ENCODE assay signal across 15 cellular contexts in the genomic region with DNA sequence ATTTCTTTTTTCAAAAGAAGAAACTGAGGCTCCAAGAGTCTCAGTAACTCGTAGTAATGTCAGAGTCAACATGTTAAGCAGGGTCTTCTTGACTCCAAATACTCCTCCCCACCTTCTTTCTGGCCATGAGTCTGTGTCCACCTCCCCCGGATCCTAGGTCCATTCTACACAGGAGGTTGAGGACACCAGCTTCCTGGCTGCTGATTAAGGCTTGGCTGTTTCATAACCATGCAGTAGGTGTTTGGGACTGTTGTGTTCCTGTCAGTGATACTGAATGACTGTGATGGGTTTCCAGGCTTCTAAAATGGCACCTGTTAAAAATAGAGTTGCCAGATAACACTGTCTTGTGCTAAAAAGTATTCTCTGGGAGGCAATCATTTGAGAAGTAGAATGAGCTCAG. TPM values are rescaled to one million over a fixed set of nuclear protein-coding genes. Genes with fewer than 3 reads are reported as not detected.
DNase-seq lines count a peak whose midpoint lies in the region; ATAC-seq and TF ChIP-seq lines count a peak whose summit lies in the region.
"Had no signal": no experiment of that assay in that cellular context is flagged by ENCODE, and none has a peak within 500 bp of the region (broad histone marks: within the 10 kb centered on the region; RNA-seq: fewer than 3 reads in every experiment).

No MANE protein-coding gene starts in this region.

- peaks cover 16% of the 10 kb centered on the region for H3K36me3 Mint-ChIP-seq in endothelial cell (ENCODE audit: low read depth, unreplicated experiment)

- H3K4me3 ChIP-seq in psoas muscle = peak overlapping the region; percentile 73
- H3K4me3 ChIP-seq: GM12878 had no signal

- peak; percentile 78 for ATAC-seq in left ventricle myocardium superior
- peak; percentile 42 to 65 (median 61) for ATAC-seq in psoas muscle
- no peak for ATAC-seq in omental fat pad (ENCODE audit: low FRiP score)
- ATAC-seq: GM12878, HCT116 had no signal

- no peaks in the 10 kb centered on the region for H3K27me3 ChIP-seq in psoas muscle (ENCODE audit: insufficient read depth in 3 of 3, low read length in 2 of 3)

- peaks cover 63% of the 10 kb centered on the region for H3K4me1 ChIP-seq in psoas muscle

- no peaks in the 10 kb centered on the region for H3K9me3 ChIP-seq in psoas muscle

- no peaks in the 10 kb centered on the region for H3K9me3 Mint-ChIP-seq in endothelial cell (ENCODE audit: unreplicated experiment)

- intact Hi-C loops in left ventricle myocardium superior (cut with micrococcal nuclease) = no loop called here
- intact Hi-C loops in psoas muscle (cut with DNase I) = no loop called here

- DNase-seq in G401 (ENCODE audit: low spot score) (peak; percentile 16), endothelial cell (ENCODE audit: low spot score) (no peak), left ventricle myocardium superior (no peak), psoas muscle (no peak), islet precursor cell (no peak), omental fat pad (ENCODE audit: low spot score) (no peak)
- no peak for DNase-seq in activated CD4-positive, alpha-beta T cell treated with anti-CD3 and anti-CD28 coated beads for 1 hour
- no peak for DNase-seq in central memory CD4-positive, alpha-beta T cell
- DNase-seq: C1 segment of cervical spinal cord, MV-4-11, NCI-H1436 treated with DMSO at 0.1 percent for 48 hours, NCI-H2081, NCI-H524 had no signal

- peak overlapping the region; percentile 59 for H3K4me3 Mint-ChIP-seq in endothelial cell (ENCODE audit: unreplicated experiment)

- peaks cover 85% of the 10 kb centered on the region for H3K4me1 Mint-ChIP-seq in endothelial cell (ENCODE audit: unreplicated experiment)

- WGBS in psoas muscle, 3 donors = 41 to 60% (median 52%) methylated on average over 2 of the region's 2 CpGs

- peak overlapping the region; percentile 95 for H3K27ac ChIP-seq in psoas muscle

- H3K27me3 Mint-ChIP-seq in endothelial cell (ENCODE audit: unreplicated experiment) = peaks cover 13% of the 10 kb centered on the region

- peaks cover 0 to 10% of the 10 kb centered on the region in 2 donors for H3K36me3 ChIP-seq in psoas muscle (ENCODE audit: insufficient read depth in 1 of 2, low read depth in 1 of 2)

- H3K27ac Mint-ChIP-seq in endothelial cell (ENCODE audit: unreplicated experiment) = peak overlapping the region; percentile 87

- in situ Hi-C loops in G401 (cut with HindIII; ENCODE audit: low sequenced_read_pairs) = no loop called here

- no peak for TF ChIP-seq CTCF in endothelial cell (IDR thresholded peaks at IDR 0.05; ENCODE audit: unreplicated experiment)
- no peak for TF ChIP-seq CTCF in psoas muscle (IDR thresholded peaks at IDR 0.05)
- TF ChIP-seq CTCF in omental fat pad (IDR thresholded peaks at IDR 0.05) = no peak

RNA-seq across cellular contexts. Expression of gene SCHIP1, which starts 18.2 kb away (rescaled TPM):
- 0.25 and 5.0 TPM in 2 replicates for total RNA-seq in G401 (2014; rRNA removed; shearing (Covaris generic))
- 102 TPM for total RNA-seq in endothelial cell (ENCODE audit: unreplicated experiment)
- total RNA-seq in left ventricle myocardium superior = 56.3 TPM
- 100 to 1,000 TPM in 2 of 4 donors, 10 to 100 TPM in 2; 49.1 to 206 (median 90.3) TPM for total RNA-seq in psoas muscle
- 100 to 1,000 TPM in 1 of 3 donors, 10 to 100 TPM in 2; 27.1 to 129 (median 68.6) TPM for polyA plus RNA-seq in psoas muscle
- total RNA-seq in omental fat pad = 10 to 100 TPM in 1 of 4 donors, 1 to 10 TPM in 3; 2.7 to 13.9 (median 6.0) TPM
